ENCODE assay signal across 15 cellular contexts in the genomic region with DNA sequence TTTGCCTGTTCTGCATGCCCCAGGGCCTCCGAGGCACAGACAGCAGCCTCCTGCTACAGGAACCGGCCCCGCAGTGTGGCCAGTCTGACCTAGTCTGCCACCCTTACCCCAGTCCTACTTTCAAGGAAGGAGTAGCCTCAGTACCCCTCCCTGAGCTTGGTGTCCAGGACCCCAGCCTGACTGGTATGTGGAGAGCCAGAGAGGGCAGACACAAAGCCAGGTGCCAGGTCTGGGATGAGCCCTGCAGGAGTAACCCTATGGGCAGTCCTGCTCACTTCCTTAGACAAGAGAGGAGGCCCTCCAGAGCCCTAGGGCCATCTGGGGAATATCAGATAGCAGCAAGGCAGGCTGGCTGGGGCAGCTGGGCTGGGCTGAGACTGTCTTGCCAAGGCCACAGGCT.
DNase-seq lines count a peak whose midpoint lies in the region; ATAC-seq and TF ChIP-seq lines count a peak whose summit lies in the region.
"Had no signal": no experiment of that assay in that cellular context is flagged by ENCODE, and none has a peak within 500 bp of the region (broad histone marks: within the 10 kb centered on the region; RNA-seq: fewer than 3 reads in every experiment).

No MANE protein-coding gene starts in this region.

- TF ChIP-seq CTCF in heart left ventricle (IDR thresholded peaks at IDR 0.05) (no peak), right atrium auricular region (IDR thresholded peaks at IDR 0.05) (no peak), tibial artery (IDR thresholded peaks at IDR 0.05) (no peak)

- WGBS in heart left ventricle, 4 donors: 80 to 92% (median 90%) methylated on average over 3 of the region's 3 CpGs

- H3K4me3 ChIP-seq in heart left ventricle (no peak overlapping the region), right atrium auricular region (no peak overlapping the region), tibial artery (no peak overlapping the region)

- H3K27ac ChIP-seq in heart left ventricle (no peak overlapping the region), right atrium auricular region (no peak overlapping the region), tibial artery (no peak overlapping the region)
- H3K27ac ChIP-seq: C4-2B had no signal

- intact Hi-C loops in heart left ventricle (cut with DNase I): loop anchor here in 1 of 10 donors (5.0 to 10.0 kb wide), 2 partner anchors 169 to 353 kb away; no protein-coding TSS in a partner anchor
- intact Hi-C loops in tibial artery (cut with DNase I; ENCODE audit: low total_unique reads): no loop called here

- H3K9me3 ChIP-seq in heart left ventricle (no peaks in the 10 kb centered on the region), right atrium auricular region (no peaks in the 10 kb centered on the region), tibial artery (no peaks in the 10 kb centered on the region)

- ATAC-seq in heart left ventricle: peak; percentile 33 to 76 (median 52)

- peak in 1 of 5 donors; percentile 14 for DNase-seq in heart left ventricle
- no peak for DNase-seq in right atrium auricular region (ENCODE audit: low spot score)
- DNase-seq in SK-N-DZ (ENCODE audit: low spot score): peak; percentile 32
- DNase-seq in islet precursor cell: peak; percentile 60
- DNase-seq in OCI-M2 (lab: John Stamatoyannopoulos, UW; ENCODE audit: unreplicated experiment): no peak
- DNase-seq in epidermal melanocyte (ENCODE audit: insufficient read length, low spot score): no peak
- DNase-seq in tibial artery: no peak
- DNase-seq: GF-D8, HFFc6, NCI-H1105 treated with DMSO at 0.1 percent for 48 hours, NCI-H187, NCI-H446, NCI-H748 treated with DMSO at 0.1 percent for 48 hours, SHP77 had no signal

- H3K4me1 ChIP-seq in heart left ventricle (peaks cover 0 to 26% (median under 1%) of the 10 kb centered on the region in 12 donors), right atrium auricular region (peaks cover 0 to 5% of the 10 kb centered on the region in 2 donors), tibial artery (no peaks in the 10 kb centered on the region)

- no peaks in the 10 kb centered on the region for H3K36me3 ChIP-seq in heart left ventricle
- H3K36me3 ChIP-seq in right atrium auricular region: no peaks in the 10 kb centered on the region
- H3K36me3 ChIP-seq in tibial artery: no peaks in the 10 kb centered on the region

- no peak for TF ChIP-seq POLR2A in heart left ventricle (IDR thresholded peaks at IDR 0.05)

- H3K27me3 ChIP-seq in heart left ventricle (no peaks in the 10 kb centered on the region), right atrium auricular region (no peaks in the 10 kb centered on the region), tibial artery (no peaks in the 10 kb centered on the region)

Comparison
In these comparisons a context has a peak if more than half of its experiments do, and no peak if none do; other contexts are left out.
1. DNase-seq: peak in SK-N-DZ (single experiment) and islet precursor cell (single experiment); none in right atrium auricular region (single experiment), OCI-M2 (single experiment), epidermal melanocyte (single experiment) and tibial artery (0 of 2).